Comparison of ENCODE assay signal across 9 cellular contexts in genomic region chrX:114619874-114620273, GRCh38. TPM values are rescaled to one million over a fixed set of nuclear protein-coding genes. Genes with fewer than 3 reads are reported as not detected.
A peak's percentile ranks its signal among the peaks of the same experiment; 100 is the strongest.
DNase-seq lines count a peak whose midpoint lies in the region; ATAC-seq and TF ChIP-seq lines count a peak whose summit lies in the region.
"Had no signal": no experiment of that assay in that cellular context is flagged by ENCODE, and none has a peak within 500 bp of the region (broad histone marks: within the 10 kb centered on the region; RNA-seq: fewer than 3 reads in every experiment).

No MANE protein-coding gene starts in this region.

- no peak overlapping the region for H3K4me3 ChIP-seq in GM12865 (ENCODE audit: low read depth, low read length)
- H3K4me3 ChIP-seq in WERI-Rb-1 (ENCODE audit: low read depth, low read length): no peak overlapping the region
- H3K4me3 ChIP-seq in liver (ENCODE audit: low read depth in 1 of 3, low read length in 3 of 3): no peak overlapping the region
- H3K4me3 ChIP-seq: HAP-1 had no signal

- H3K27me3 ChIP-seq in WERI-Rb-1 (ENCODE audit: insufficient read depth, low read depth, severe bottlenecking): peaks cover 43% of the 10 kb centered on the region
- no peaks in the 10 kb centered on the region for H3K27me3 ChIP-seq in liver (ENCODE audit: control insufficient read depth in 4 of 4, insufficient read depth in 4 of 4, low read length in 3 of 4)

- no peaks in the 10 kb centered on the region for H3K4me1 ChIP-seq in liver (ENCODE audit: control insufficient read depth in 4 of 4, insufficient read depth in 4 of 4, low read length in 3 of 4)
- H3K4me1 ChIP-seq: HAP-1 had no signal

- no peaks in the 10 kb centered on the region for H3K9me3 ChIP-seq in WERI-Rb-1 (ENCODE audit: severe bottlenecking)
- H3K9me3 ChIP-seq in liver (ENCODE audit: control insufficient read depth in 4 of 4, low read length in 3 of 4): no peaks in the 10 kb centered on the region
- H3K9me3 ChIP-seq: HAP-1 had no signal

- no peak overlapping the region for H3K9ac ChIP-seq in liver (ENCODE audit: low read depth in 1 of 2, low read length in 2 of 2)

- TF ChIP-seq CTCF in GM12865 (IDR thresholded peaks at IDR 0.05; ENCODE audit: insufficient read depth, low read depth, low read length, missing control alignments) (peak; percentile 26), WERI-Rb-1 (IDR thresholded peaks at IDR 0.05; ENCODE audit: low read depth, low read length) (0 out of 2 replicates have a peak, but pooled peaks have one; percentile 18), liver (IDR thresholded peaks at IDR 0.05; ENCODE audit: low read depth, low read length, missing input control) (peak; percentile 54)

- 52% methylated on average over 2 of the region's 2 CpGs for WGBS in liver

- peak; percentile 1 for DNase-seq in GM12865 (ENCODE audit: low read depth)
- no peak for DNase-seq in WERI-Rb-1
- no peak for DNase-seq in anterior cingulate cortex (lab: John Stamatoyannopoulos, UW)
- DNase-seq in stimulated activated CD4-positive, alpha-beta T cell treated with anti-CD3 and anti-CD28 coated beads, Interleukin-15, amount 100 ng/mL, for 24 hours: no peak
- DNase-seq in NCI-H2107 (lab: John Stamatoyannopoulos, UW): no peak

- ATAC-seq in HG02642 (IDR thresholded peaks at IDR 0.05; ENCODE audit: poor library complexity, unreplicated experiment): peak; percentile 61
- no peak for ATAC-seq in GM21447 (IDR thresholded peaks at IDR 0.05; ENCODE audit: unreplicated experiment)

- TF ChIP-seq RAD21 in liver (IDR thresholded peaks at IDR 0.05): no peak

- H3K36me3 ChIP-seq in WERI-Rb-1 (no peaks in the 10 kb centered on the region), liver (ENCODE audit: control insufficient read depth in 4 of 4, insufficient read depth in 3 of 4, low read depth in 1 of 4, low read length in 3 of 4) (no peaks in the 10 kb centered on the region)
- H3K36me3 ChIP-seq: HAP-1 had no signal

- H3K27ac ChIP-seq in WERI-Rb-1: no peak overlapping the region
- no peak overlapping the region for H3K27ac ChIP-seq in liver (ENCODE audit: low read depth in 1 of 2, low read length in 2 of 2)

TF ChIP-seq in liver, 16 proteins besides CTCF, POLR2A, EP300 and RAD21:
- TF ChIP-seq, protein P1, sequence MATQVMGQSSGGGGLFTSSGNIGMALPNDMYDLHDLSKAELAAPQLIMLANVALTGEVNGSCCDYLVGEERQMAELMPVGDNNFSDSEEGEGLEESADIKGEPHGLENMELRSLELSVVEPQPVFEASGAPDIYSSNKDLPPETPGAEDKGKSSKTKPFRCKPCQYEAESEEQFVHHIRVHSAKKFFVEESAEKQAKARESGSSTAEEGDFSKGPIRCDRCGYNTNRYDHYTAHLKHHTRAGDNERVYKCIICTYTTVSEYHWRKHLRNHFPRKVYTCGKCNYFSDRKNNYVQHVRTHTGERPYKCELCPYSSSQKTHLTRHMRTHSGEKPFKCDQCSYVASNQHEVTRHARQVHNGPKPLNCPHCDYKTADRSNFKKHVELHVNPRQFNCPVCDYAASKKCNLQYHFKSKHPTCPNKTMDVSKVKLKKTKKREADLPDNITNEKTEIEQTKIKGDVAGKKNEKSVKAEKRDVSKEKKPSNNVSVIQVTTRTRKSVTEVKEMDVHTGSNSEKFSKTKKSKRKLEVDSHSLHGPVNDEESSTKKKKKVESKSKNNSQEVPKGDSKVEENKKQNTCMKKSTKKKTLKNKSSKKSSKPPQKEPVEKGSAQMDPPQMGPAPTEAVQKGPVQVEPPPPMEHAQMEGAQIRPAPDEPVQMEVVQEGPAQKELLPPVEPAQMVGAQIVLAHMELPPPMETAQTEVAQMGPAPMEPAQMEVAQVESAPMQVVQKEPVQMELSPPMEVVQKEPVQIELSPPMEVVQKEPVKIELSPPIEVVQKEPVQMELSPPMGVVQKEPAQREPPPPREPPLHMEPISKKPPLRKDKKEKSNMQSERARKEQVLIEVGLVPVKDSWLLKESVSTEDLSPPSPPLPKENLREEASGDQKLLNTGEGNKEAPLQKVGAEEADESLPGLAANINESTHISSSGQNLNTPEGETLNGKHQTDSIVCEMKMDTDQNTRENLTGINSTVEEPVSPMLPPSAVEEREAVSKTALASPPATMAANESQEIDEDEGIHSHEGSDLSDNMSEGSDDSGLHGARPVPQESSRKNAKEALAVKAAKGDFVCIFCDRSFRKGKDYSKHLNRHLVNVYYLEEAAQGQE (IDR thresholded peaks at IDR 0.05): no peak
- TF ChIP-seq MAX (IDR thresholded peaks at IDR 0.05) (no peak), EGR1 (IDR thresholded peaks at IDR 0.05; ENCODE audit: low read depth in 2 of 2) (no peak), HNF4G (IDR thresholded peaks at IDR 0.05) (no peak), FOXA2 (IDR thresholded peaks at IDR 0.05) (no peak), SP1 (IDR thresholded peaks at IDR 0.05) (no peak), JUND (IDR thresholded peaks at IDR 0.05) (no peak), TAF1 (conservative IDR thresholded peaks at IDR 0.05) (no peak), YY1 (IDR thresholded peaks at IDR 0.05) (no peak)
- TF ChIP-seq, protein P2, sequence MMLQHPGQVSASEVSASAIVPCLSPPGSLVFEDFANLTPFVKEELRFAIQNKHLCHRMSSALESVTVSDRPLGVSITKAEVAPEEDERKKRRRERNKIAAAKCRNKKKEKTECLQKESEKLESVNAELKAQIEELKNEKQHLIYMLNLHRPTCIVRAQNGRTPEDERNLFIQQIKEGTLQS (IDR thresholded peaks at IDR 0.05): no peak
- TF ChIP-seq, protein P3, sequence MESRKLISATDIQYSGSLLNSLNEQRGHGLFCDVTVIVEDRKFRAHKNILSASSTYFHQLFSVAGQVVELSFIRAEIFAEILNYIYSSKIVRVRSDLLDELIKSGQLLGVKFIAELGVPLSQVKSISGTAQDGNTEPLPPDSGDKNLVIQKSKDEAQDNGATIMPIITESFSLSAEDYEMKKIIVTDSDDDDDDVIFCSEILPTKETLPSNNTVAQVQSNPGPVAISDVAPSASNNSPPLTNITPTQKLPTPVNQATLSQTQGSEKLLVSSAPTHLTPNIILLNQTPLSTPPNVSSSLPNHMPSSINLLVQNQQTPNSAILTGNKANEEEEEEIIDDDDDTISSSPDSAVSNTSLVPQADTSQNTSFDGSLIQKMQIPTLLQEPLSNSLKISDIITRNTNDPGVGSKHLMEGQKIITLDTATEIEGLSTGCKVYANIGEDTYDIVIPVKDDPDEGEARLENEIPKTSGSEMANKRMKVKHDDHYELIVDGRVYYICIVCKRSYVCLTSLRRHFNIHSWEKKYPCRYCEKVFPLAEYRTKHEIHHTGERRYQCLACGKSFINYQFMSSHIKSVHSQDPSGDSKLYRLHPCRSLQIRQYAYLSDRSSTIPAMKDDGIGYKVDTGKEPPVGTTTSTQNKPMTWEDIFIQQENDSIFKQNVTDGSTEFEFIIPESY (IDR thresholded peaks at IDR 0.05): no peak

RNA-seq across cellular contexts. Expression of gene HTR2C, which starts 36.0 kb away (rescaled TPM):
- total RNA-seq in liver: not detected
- not detected for polyA plus RNA-seq in liver
